ENCODE assay signal across 23 cellular contexts in the genomic region with DNA sequence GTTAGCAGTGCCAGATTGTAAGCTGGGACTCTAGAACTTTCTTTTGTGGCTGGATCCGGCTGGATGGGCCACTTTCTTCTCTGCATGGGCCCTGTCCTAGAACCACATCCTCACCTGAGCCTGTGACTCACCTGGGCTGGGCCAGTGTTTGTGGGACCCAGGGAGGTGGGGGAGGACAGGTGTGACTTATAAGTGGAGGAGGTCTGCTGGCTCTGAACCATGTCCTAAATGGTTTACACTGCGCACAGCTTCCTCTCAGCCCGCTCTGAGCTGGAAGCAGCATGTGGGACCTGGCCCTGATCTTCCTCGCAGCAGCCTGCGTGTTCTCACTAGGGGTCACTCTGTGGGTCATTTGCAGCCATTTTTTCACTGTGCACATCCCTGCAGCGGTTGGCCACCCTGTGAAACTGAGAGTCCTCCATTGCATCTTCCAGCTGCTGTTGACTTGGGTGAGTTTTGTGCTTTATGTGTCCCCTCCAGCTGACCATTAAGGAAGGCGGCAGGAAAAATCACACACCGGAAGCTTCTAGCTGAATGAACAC. TPM values are rescaled to one million over a fixed set of nuclear protein-coding genes. Genes with fewer than 3 reads are reported as not detected.
"Had no signal": no experiment of that assay in that cellular context is flagged by ENCODE, and none has a peak within 500 bp of the region (broad histone marks: within the 10 kb centered on the region; RNA-seq: fewer than 3 reads in every experiment).

AADACL3 (plus strand) TSS at position 215 of the 542 bp plus-strand sequence; CDS start at position 282, 67 bp downstream.

- H3K27ac Mint-ChIP-seq: activated CD8-positive, alpha-beta T cell treated with anti-CD3 and anti-CD28 coated beads, Interleukin-2, amount 10 ng/mL, durations not matched to agents 7 days and 5 days; activated naive CD8-positive, alpha-beta T cell; activated T-cell treated with anti-CD3 and anti-CD28 coated beads, Interleukin-2, amount 50 U/mL, for 72 hours; natural killer cell treated with Interleukin-12 subunit alpha and Interleukin-12 subunit beta and Interleukin-15 and Interleukin-18, amount 100 ng/mL, for 72 hours had no signal

- DNase-seq: activated CD4-positive, alpha-beta T cell treated with anti-CD3 and anti-CD28 coated beads for 48 hours; activated CD8-positive, alpha-beta memory T cell treated with anti-CD3 and anti-CD28 coated beads, Interleukin-2, amount 50 U/mL, for 4 hours; activated CD8-positive, alpha-beta T cell treated with anti-CD3 and anti-CD28 coated beads, Interleukin-2, amount 10 ng/mL, durations not matched to agents 7 days and 5 days; activated gamma-delta T cell treated with Interleukin-2 at 50 U/mL for 16 hours; activated T-cell treated with anti-CD3 and anti-CD28 coated beads, Interleukin-2, amount 50 U/mL, for 72 hours; amniotic stem cell; body of pancreas; cortex of kidney; effector memory CD4-positive, alpha-beta T cell; heart right ventricle; left ventricle myocardium superior; mesenchymal stem cell; stomach; T-helper 2 cell; uterus had no signal

- H3K4me1 ChIP-seq: body of pancreas, gastroesophageal sphincter, heart right ventricle, prostate gland, stomach, uterus had no signal

- H3K4me3 ChIP-seq: body of pancreas, gastroesophageal sphincter, heart right ventricle, prostate gland, stomach, uterus had no signal

- H3K4me3 Mint-ChIP-seq: activated CD8-positive, alpha-beta T cell treated with anti-CD3 and anti-CD28 coated beads, Interleukin-2, amount 10 ng/mL, durations not matched to agents 7 days and 5 days; activated naive CD8-positive, alpha-beta T cell; activated T-cell treated with anti-CD3 and anti-CD28 coated beads, Interleukin-2, amount 50 U/mL, for 72 hours; central memory CD8-positive, alpha-beta T cell; natural killer cell treated with Interleukin-12 subunit alpha and Interleukin-12 subunit beta and Interleukin-15 and Interleukin-18, amount 100 ng/mL, for 72 hours had no signal

- H3K27ac ChIP-seq: body of pancreas, epithelial cell of prostate, gastroesophageal sphincter, heart right ventricle, prostate gland, stomach, uterus had no signal

- H3K27me3 ChIP-seq: body of pancreas, uterus had no signal

- H3K4me1 Mint-ChIP-seq: central memory CD8-positive, alpha-beta T cell had no signal

- ATAC-seq: activated CD8-positive, alpha-beta T cell treated with anti-CD3 and anti-CD28 coated beads, Interleukin-2, amount 10 ng/mL, durations not matched to agents 7 days and 5 days; activated T-cell treated with anti-CD3 and anti-CD28 coated beads, Interleukin-2, amount 50 U/mL, for 72 hours; body of pancreas; gastroesophageal sphincter; heart right ventricle; left ventricle myocardium superior; natural killer cell treated with Interleukin-12 subunit alpha and Interleukin-12 subunit beta and Interleukin-15 and Interleukin-18, amount 100 ng/mL, for 72 hours; sciatic nerve had no signal

- H3K9me3 ChIP-seq: body of pancreas, gastroesophageal sphincter, heart right ventricle, prostate gland, stomach, uterus had no signal

- H3K36me3 ChIP-seq: gastroesophageal sphincter, heart right ventricle, prostate gland, stomach, uterus had no signal

- H3K36me3 Mint-ChIP-seq: activated naive CD8-positive, alpha-beta T cell; natural killer cell treated with Interleukin-12 subunit alpha and Interleukin-12 subunit beta and Interleukin-15 and Interleukin-18, amount 100 ng/mL, for 72 hours had no signal

- H3K9me3 Mint-ChIP-seq: activated T-cell treated with anti-CD3 and anti-CD28 coated beads, Interleukin-2, amount 50 U/mL, for 72 hours; central memory CD8-positive, alpha-beta T cell; natural killer cell treated with Interleukin-12 subunit alpha and Interleukin-12 subunit beta and Interleukin-15 and Interleukin-18, amount 100 ng/mL, for 72 hours had no signal

RNA-seq across cellular contexts. Expression of gene AADACL3, which starts in this region (rescaled TPM):
- total RNA-seq: activated CD8-positive, alpha-beta T cell treated with anti-CD3 and anti-CD28 coated beads, Interleukin-2, amount 10 ng/mL, durations not matched to agents 7 days and 5 days; activated T-cell treated with anti-CD3 and anti-CD28 coated beads, Interleukin-2, amount 50 U/mL, for 72 hours; body of pancreas; gastroesophageal sphincter; heart right ventricle; kidney epithelial cell; left ventricle myocardium superior; natural killer cell treated with Interleukin-12 subunit alpha and Interleukin-12 subunit beta and Interleukin-15 and Interleukin-18, amount 100 ng/mL, for 72 hours; prostate gland; sciatic nerve; stomach; uterus had no signal
- polyA plus RNA-seq: heart right ventricle, stomach had no signal
